ENCODE assay signal across 19 cellular contexts in the genomic region with DNA sequence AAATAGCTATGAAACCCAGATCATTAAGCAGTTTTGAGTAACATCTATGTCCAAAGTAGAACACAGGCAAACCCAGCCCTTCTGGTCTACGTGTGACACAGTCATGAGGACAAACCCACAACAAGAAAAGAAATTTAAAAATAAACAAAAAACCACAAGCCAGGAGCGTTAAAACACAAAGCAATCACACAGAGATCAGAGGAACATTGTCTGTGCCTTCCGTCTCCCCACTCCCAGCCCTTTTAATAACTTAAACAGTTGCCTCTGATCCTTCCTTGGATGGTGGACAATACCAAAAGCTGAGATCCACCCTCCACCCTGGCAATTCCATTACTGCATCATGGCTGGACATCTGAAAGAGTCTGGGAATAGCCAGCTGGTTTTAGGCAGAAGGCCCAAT. TPM values are rescaled to one million over a fixed set of nuclear protein-coding genes. Genes with fewer than 3 reads are reported as not detected.
A peak's percentile ranks its signal among the peaks of the same experiment; 100 is the strongest.
DNase-seq lines count a peak whose midpoint lies in the region; ATAC-seq, FAIRE-seq and TF ChIP-seq lines count a peak whose summit lies in the region.
"Had no signal": no experiment of that assay in that cellular context is flagged by ENCODE, and none has a peak within 500 bp of the region (broad histone marks: within the 10 kb centered on the region; RNA-seq: fewer than 3 reads in every experiment).

No MANE protein-coding gene starts in this region.

- no peak for TF ChIP-seq RAD21 in HepG2 (CRISPR knock-in tag; IDR thresholded peaks at IDR 0.05)

- CTCF ChIA-PET in HepG2 (lab: Yijun Ruan, JAX; ENCODE audit: low intra/inter-chr PET ratio, low total read pairs): no interaction called here

- H2AFZ ChIP-seq in neural progenitor cell (replicated peaks): peak overlapping the region; percentile 21
- H2AFZ ChIP-seq in HepG2 (ENCODE audit: low read length): no peak overlapping the region
- H2AFZ ChIP-seq: PC-9 had no signal

- ATAC-seq in natural killer cell (peak; percentile 24 to 53 (median 31)), HepG2 (no peak), HG02642 (IDR thresholded peaks at IDR 0.05; ENCODE audit: poor library complexity, unreplicated experiment) (no peak)
- ATAC-seq in natural killer cell treated with Interleukin-12 subunit alpha and Interleukin-12 subunit beta and Interleukin-15 and Interleukin-18, amount 100 ng/mL, for 72 hours: no peak

- TF ChIP-seq EP300 in HepG2 (IDR thresholded peaks at IDR 0.05; ENCODE audit: low read depth in 2 of 2, low read length in 2 of 2) (no peak), HepG2 (CRISPR knock-in tag; IDR thresholded peaks at IDR 0.05; ENCODE audit: borderline replicate concordance) (no peak)

- no TSS peak for BruUV-seq in HepG2 (replicated peaks; lab: Mats Ljungman, UMichigan)

- H3K27ac Mint-ChIP-seq in natural killer cell (no peak overlapping the region), neural progenitor cell (no peak overlapping the region), endothelial cell (ENCODE audit: unreplicated experiment) (no peak overlapping the region)
- no peak overlapping the region for H3K27ac Mint-ChIP-seq in natural killer cell treated with Interleukin-12 subunit alpha and Interleukin-12 subunit beta and Interleukin-15 and Interleukin-18, amount 100 ng/mL, for 72 hours
- H3K27ac Mint-ChIP-seq: CD14-positive monocyte had no signal

- TF ChIP-seq POLR2A in uterus (IDR thresholded peaks at IDR 0.05) (no peak), HepG2 (IDR thresholded peaks at IDR 0.05; ENCODE audit: insufficient read depth in 1 of 2, low read depth in 2 of 2, low read length in 2 of 2) (no peak)

- in situ Hi-C loops in HepG2 (cut with HindIII; ENCODE audit: extremely low pct_ligation_motif_present, low pct_unique_long_range_greater_than_20kb): no loop called here

- DNase-seq in natural killer cell: no peak
- no peak for DNase-seq in natural killer cell treated with Interleukin-12 subunit alpha and Interleukin-12 subunit beta and Interleukin-15 and Interleukin-18, amount 100 ng/mL, for 72 hours (ENCODE audit: low spot score)
- DNase-seq in fibroblast of villous mesenchyme (ENCODE audit: low read depth): peak; percentile 19
- DNase-seq in neural progenitor cell (ENCODE audit: low spot score): no peak
- no peak for DNase-seq in uterus
- no peak for DNase-seq in HepG2 (ENCODE audit: low spot score)
- no peak for DNase-seq in endothelial cell (ENCODE audit: low spot score)
- DNase-seq: DMS79, GOT3, NCI-H1417 treated with DMSO at 0.1 percent for 48 hours, NCI-H187 treated with DMSO at 0.1 percent for 48 hours, NCI-H526, PC-9, SJCRH30 had no signal

- H3K27me3 ChIP-seq in neural progenitor cell (no peaks in the 10 kb centered on the region), uterus (no peaks in the 10 kb centered on the region), HepG2 (ENCODE audit: control insufficient read depth in 1 of 2, insufficient read depth in 2 of 2, low read length in 2 of 2) (no peaks in the 10 kb centered on the region; a peak in 1 of 5 replicates)
- H3K27me3 ChIP-seq: SJCRH30 had no signal

- no peak for TF ChIP-seq CTCF in natural killer cell (IDR thresholded peaks at IDR 0.05)
- TF ChIP-seq CTCF in fibroblast of villous mesenchyme (IDR thresholded peaks at IDR 0.05; ENCODE audit: insufficient read depth, low read depth, low read length): no peak
- TF ChIP-seq CTCF in neural progenitor cell (IDR thresholded peaks at IDR 0.05): no peak
- TF ChIP-seq CTCF in uterus (IDR thresholded peaks at IDR 0.05): no peak
- TF ChIP-seq CTCF in HepG2 (CRISPR knock-in tag; IDR thresholded peaks at IDR 0.05): no peak
- no peak for TF ChIP-seq CTCF in endothelial cell (IDR thresholded peaks at IDR 0.05; ENCODE audit: unreplicated experiment)

- no peaks in the 10 kb centered on the region for H3K9me3 ChIP-seq in neural progenitor cell (ENCODE audit: low read depth)
- H3K9me3 ChIP-seq in uterus: no peaks in the 10 kb centered on the region
- no peaks in the 10 kb centered on the region for H3K9me3 ChIP-seq in HepG2 (ENCODE audit: low read length)
- H3K9me3 ChIP-seq: SJCRH30 had no signal

- H3K36me3 Mint-ChIP-seq in natural killer cell (no peaks in the 10 kb centered on the region), neural progenitor cell (no peaks in the 10 kb centered on the region), endothelial cell (ENCODE audit: low read depth, unreplicated experiment) (no peaks in the 10 kb centered on the region)
- H3K36me3 Mint-ChIP-seq in natural killer cell treated with Interleukin-12 subunit alpha and Interleukin-12 subunit beta and Interleukin-15 and Interleukin-18, amount 100 ng/mL, for 72 hours: no peaks in the 10 kb centered on the region
- H3K36me3 Mint-ChIP-seq: CD14-positive monocyte had no signal

- H3K9ac ChIP-seq in neural progenitor cell: no peak overlapping the region
- H3K9ac ChIP-seq in HepG2 (ENCODE audit: insufficient read depth, low read depth, low read length): no peak overlapping the region

- WGBS in HepG2 (ENCODE audit: low lambda C conversion rate): 28% methylated on average over 3 of the region's 3 CpGs

- H3K79me2 ChIP-seq in neural progenitor cell (ENCODE audit: low read depth) (no peaks in the 10 kb centered on the region), HepG2 (ENCODE audit: insufficient read depth, low read length) (no peaks in the 10 kb centered on the region)

- no peaks in the 10 kb centered on the region for H3F3A ChIP-seq in neural progenitor cell (ENCODE audit: low read depth)

- H3K4me2 ChIP-seq in neural progenitor cell (no peak overlapping the region), HepG2 (ENCODE audit: low read depth, low read length) (no peak overlapping the region)
- H3K4me2 ChIP-seq: PC-9 had no signal

- H3K27me3 Mint-ChIP-seq in natural killer cell (ENCODE audit: low read depth in 2 of 2) (peaks cover 38 to 48% of the 10 kb centered on the region in 2 donors), neural progenitor cell (ENCODE audit: insufficient read depth, low read depth) (no peaks in the 10 kb centered on the region), endothelial cell (ENCODE audit: unreplicated experiment) (peaks cover 1% of the 10 kb centered on the region)
- H3K27me3 Mint-ChIP-seq in natural killer cell treated with Interleukin-12 subunit alpha and Interleukin-12 subunit beta and Interleukin-15 and Interleukin-18, amount 100 ng/mL, for 72 hours: peaks cover 28 to 35% of the 10 kb centered on the region in 2 donors

- no peak for FAIRE-seq in HepG2 (lab: Jason Lieb, UNC)
- FAIRE-seq: GM12892, GM18507 had no signal

- H3K9me3 Mint-ChIP-seq in natural killer cell: no peaks in the 10 kb centered on the region
- no peaks in the 10 kb centered on the region for H3K9me3 Mint-ChIP-seq in natural killer cell treated with Interleukin-12 subunit alpha and Interleukin-12 subunit beta and Interleukin-15 and Interleukin-18, amount 100 ng/mL, for 72 hours
- no peaks in the 10 kb centered on the region for H3K9me3 Mint-ChIP-seq in neural progenitor cell
- no peaks in the 10 kb centered on the region for H3K9me3 Mint-ChIP-seq in endothelial cell (ENCODE audit: unreplicated experiment)

- H3K4me3 Mint-ChIP-seq in natural killer cell: no peak overlapping the region
- no peak overlapping the region for H3K4me3 Mint-ChIP-seq in natural killer cell treated with Interleukin-12 subunit alpha and Interleukin-12 subunit beta and Interleukin-15 and Interleukin-18, amount 100 ng/mL, for 72 hours
- no peak overlapping the region for H3K4me3 Mint-ChIP-seq in neural progenitor cell
- no peak overlapping the region for H3K4me3 Mint-ChIP-seq in endothelial cell (ENCODE audit: unreplicated experiment)
- H3K4me3 Mint-ChIP-seq: CD14-positive monocyte had no signal

- intact Hi-C loops in natural killer cell (cut with micrococcal nuclease): no loop called here
- intact Hi-C loops in uterus (cut with DNase I; ENCODE audit: low total_unique reads): no loop called here
- intact Hi-C loops in HepG2 (cut with micrococcal nuclease; ENCODE audit: unreplicated experiment): no loop called here

- H3K27ac ChIP-seq in neural progenitor cell (no peak overlapping the region), uterus (peak overlapping the region; percentile 73 to 76), HepG2 (ENCODE audit: extremely low read length, insufficient read depth, low read length) (no peak overlapping the region)
- H3K27ac ChIP-seq: PC-9, RWPE1, SJCRH30 had no signal

- POLR2A ChIA-PET in HepG2 (lab: Yijun Ruan, JAX): no interaction called here

- H4K20me1 ChIP-seq in neural progenitor cell (ENCODE audit: low read depth): no peaks in the 10 kb centered on the region
- no peaks in the 10 kb centered on the region for H4K20me1 ChIP-seq in HepG2 (ENCODE audit: insufficient read depth, low read length)

- H3K4me3 ChIP-seq in fibroblast of villous mesenchyme (ENCODE audit: low read depth, low read length): no peak overlapping the region
- no peak overlapping the region for H3K4me3 ChIP-seq in neural progenitor cell
- H3K4me3 ChIP-seq in uterus: no peak overlapping the region
- H3K4me3 ChIP-seq in HepG2 (replicated peaks in 1 of 3; ENCODE audit: insufficient read depth in 1 of 3, low read depth in 2 of 3, low read length in 3 of 3): no peak overlapping the region
- H3K4me3 ChIP-seq: PC-9, SJCRH30 had no signal

- H3K4me1 Mint-ChIP-seq in natural killer cell (peaks cover 11 to 12% of the 10 kb centered on the region in 2 donors), neural progenitor cell (no peaks in the 10 kb centered on the region), endothelial cell (ENCODE audit: unreplicated experiment) (peaks cover 22% of the 10 kb centered on the region)
- H3K4me1 Mint-ChIP-seq in natural killer cell treated with Interleukin-12 subunit alpha and Interleukin-12 subunit beta and Interleukin-15 and Interleukin-18, amount 100 ng/mL, for 72 hours (ENCODE audit: low read depth in 2 of 2): peaks cover 9 to 11% of the 10 kb centered on the region in 2 donors
- H3K4me1 Mint-ChIP-seq: CD14-positive monocyte had no signal

- H3K4me1 ChIP-seq in neural progenitor cell (no peaks in the 10 kb centered on the region), uterus (no peaks in the 10 kb centered on the region), HepG2 (ENCODE audit: insufficient read depth, low read length) (no peaks in the 10 kb centered on the region)

- no peaks in the 10 kb centered on the region for H3K36me3 ChIP-seq in neural progenitor cell
- H3K36me3 ChIP-seq in uterus: no peaks in the 10 kb centered on the region
- no peaks in the 10 kb centered on the region for H3K36me3 ChIP-seq in HepG2 (replicated peaks in 1 of 2; ENCODE audit: control insufficient read depth in 1 of 2, insufficient read depth in 2 of 2, low read length in 2 of 2)
- H3K36me3 ChIP-seq: SJCRH30 had no signal

RNA-seq across cellular contexts. Expression of gene LAMA4, which starts 15.6 kb away (rescaled TPM):
- not detected for total RNA-seq in natural killer cell
- total RNA-seq in natural killer cell treated with Interleukin-12 subunit alpha and Interleukin-12 subunit beta and Interleukin-15 and Interleukin-18, amount 100 ng/mL, for 72 hours: not detected
- 197 and 481 TPM in 2 replicates for total RNA-seq in fibroblast of villous mesenchyme
- total RNA-seq in neural progenitor cell (ENCODE audit: low replicate concordance): 0.50 and 0.56 TPM in 2 replicates
- total RNA-seq in uterus: 100 to 1,000 TPM; 107 to 329 (median 271) TPM
- total RNA-seq in HepG2 (2016; rRNA removed; fragmentation: Illumina TruSeq; extraction: Trizol): not detected in 2 replicates
- not detected in 2 replicates for total RNA-seq in HepG2 (2016; cell fraction: cytosol; rRNA removed; fragmentation: Illumina TruSeq; extraction: Trizol; ENCODE audit: low read depth)
- not detected in 2 replicates for total RNA-seq in HepG2 (2016; cell fraction: insoluble cytoplasmic fraction; rRNA removed; fragmentation: Illumina TruSeq; extraction: Trizol)
- not detected in 2 replicates for total RNA-seq in HepG2 (2016; cell fraction: membrane; rRNA removed; fragmentation: Illumina TruSeq; extraction: Trizol)
- not detected in 2 replicates for total RNA-seq in HepG2 (2016; cell fraction: nucleus; rRNA removed; fragmentation: Illumina TruSeq; extraction: Trizol)
- polyA plus RNA-seq in HepG2 (2011; rRNA removed): not detected in 2 replicates
- not detected in 2 replicates for polyA plus RNA-seq in HepG2 (2011; cell fraction: cytosol; rRNA removed)
- polyA plus RNA-seq in HepG2 (2011; cell fraction: nucleus; rRNA removed): not detected in 2 replicates
- polyA plus RNA-seq in HepG2 (2012): 0.05 TPM in 1 of 2 replicates, not detected in the other
- polyA plus RNA-seq in HepG2 (2016; cell fraction: cytosol; fragmentation: Illumina TruSeq; extraction: Trizol; ENCODE audit: low read depth): not detected in 2 replicates
- polyA plus RNA-seq in HepG2 (2016; cell fraction: insoluble cytoplasmic fraction; fragmentation: Illumina TruSeq; extraction: Trizol; ENCODE audit: low read depth): not detected in 2 replicates
- polyA plus RNA-seq in HepG2 (2016; cell fraction: membrane; fragmentation: Illumina TruSeq; extraction: Trizol; ENCODE audit: low read depth): not detected in 2 replicates
- not detected in 2 replicates for polyA plus RNA-seq in HepG2 (2016; cell fraction: nucleus; fragmentation: Illumina TruSeq; extraction: Trizol; ENCODE audit: insufficient read depth, low read depth)
- polyA minus RNA-seq in HepG2 (2011; rRNA and poly(A)+ RNA removed; ENCODE audit: low replicate concordance): 0.30 TPM in 1 of 2 replicates, not detected in the other
- polyA minus RNA-seq in HepG2 (2011; cell fraction: cytosol; rRNA and poly(A)+ RNA removed): not detected in 2 replicates
- not detected in 2 replicates for polyA minus RNA-seq in HepG2 (2011; cell fraction: nucleus; rRNA and poly(A)+ RNA removed)
- 23.9 TPM for total RNA-seq in endothelial cell (ENCODE audit: unreplicated experiment)
- polyA plus RNA-seq: CD14-positive monocyte had no signal

Comparison
In these comparisons a context has a peak if more than half of its experiments do, and no peak if none do; other contexts are left out.
1. ATAC-seq: peak in natural killer cell (3 of 3); none in natural killer cell treated with Interleukin-12 subunit alpha and Interleukin-12 subunit beta and Interleukin-15 and Interleukin-18, amount 100 ng/mL, for 72 hours (0 of 2), HepG2 (single experiment) and HG02642 (single experiment).
2. H3K27ac ChIP-seq: peak in uterus (2 of 2); none in neural progenitor cell (single experiment) and HepG2 (single experiment).
3. RNA of gene LAMA4, which starts 15.6 kb away (total RNA-seq): 197 to 481 TPM in fibroblast of villous mesenchyme, 107 to 329 TPM in uterus and 23.9 TPM in endothelial cell (single experiment); 0.50 to 0.56 TPM in neural progenitor cell, not detected in natural killer cell, not detected in natural killer cell treated with Interleukin-12 subunit alpha and Interleukin-12 subunit beta and Interleukin-15 and Interleukin-18, amount 100 ng/mL, for 72 hours and not detected in HepG2; every median in the first group is over 10 times any median in the second.